In genomic region chr18:74457743-74458465, GRCh38 we compare ENCODE assay signal across 12 cellular contexts. TPM values are rescaled to one million over a fixed set of nuclear protein-coding genes. Genes with fewer than 3 reads are reported as not detected.
A peak's percentile ranks its signal among the peaks of the same experiment; 100 is the strongest.
DNase-seq lines count a peak whose midpoint lies in the region; ATAC-seq and TF ChIP-seq lines count a peak whose summit lies in the region.
"Had no signal": no experiment of that assay in that cellular context is flagged by ENCODE, and none has a peak within 500 bp of the region (broad histone marks: within the 10 kb centered on the region; RNA-seq: fewer than 3 reads in every experiment).

No MANE protein-coding gene starts in this region.

- no peaks in the 10 kb centered on the region; a peak in 2 of 5 replicates for H3K9me3 Mint-ChIP-seq in H9
- no peaks in the 10 kb centered on the region for H3K9me3 Mint-ChIP-seq in activated naive CD8-positive, alpha-beta T cell (ENCODE audit: low read depth)

- H3K14ac ChIP-seq in H9 (ENCODE audit: insufficient read depth, low read length): no peak overlapping the region

- H3K27ac ChIP-seq in H9 (ENCODE audit: insufficient read length, low read depth, low read length): no peak overlapping the region
- H3K27ac ChIP-seq: ascending aorta, KMS-11 had no signal

- no peaks in the 10 kb centered on the region; the same call in 1 of the 2 replicates for H3K4me1 ChIP-seq in H9 (ENCODE audit: insufficient read depth, low read length)

- DNase-seq in H9: no peak
- DNase-seq in hippocampal formation (lab: John Stamatoyannopoulos, UW): peak; percentile 87
- DNase-seq in retina: peak; percentile 82
- no peak for DNase-seq in NCI-H1048 (lab: John Stamatoyannopoulos, UW)
- DNase-seq: activated CD4-positive, alpha-beta T cell treated with anti-CD3 and anti-CD28 coated beads, Interleukin-2, amount 50 U/mL, for 4 hours; DMS79 had no signal

- no peak overlapping the region for H2AK5ac ChIP-seq in H9 (ENCODE audit: insufficient read length, low read length)

- H2BK20ac ChIP-seq in H9 (ENCODE audit: low read depth, low read length, poor library complexity, severe bottlenecking): no peak overlapping the region

- ATAC-seq in HG03521 (IDR thresholded peaks at IDR 0.05; ENCODE audit: unreplicated experiment) (no peak), GM21423 (IDR thresholded peaks at IDR 0.05; ENCODE audit: unreplicated experiment) (no peak)
- ATAC-seq: SK-N-SH treated with all-trans-retinoic acid at 6 μM for 48 hours had no signal

- peaks cover 12 to 24% of the 10 kb centered on the region in 2 experiments for H3K4me1 Mint-ChIP-seq in H9
- H3K4me1 Mint-ChIP-seq in activated naive CD8-positive, alpha-beta T cell (ENCODE audit: low read depth): peaks cover 21% of the 10 kb centered on the region

- H3K9me3 ChIP-seq in H9 (ENCODE audit: control insufficient read depth, low read depth, low read length): no peaks in the 10 kb centered on the region
- H3K9me3 ChIP-seq: ascending aorta had no signal

- H3K9ac ChIP-seq in H9 (ENCODE audit: extremely low read depth, insufficient read length, low read length): no peak overlapping the region
- H3K9ac ChIP-seq: KMS-11 had no signal

- no peaks in the 10 kb centered on the region for H3K79me2 ChIP-seq in H9 (ENCODE audit: insufficient read depth, low read length)

- H3K27me3 Mint-ChIP-seq in H9 (ENCODE audit: low read depth): peaks cover 76% of the 10 kb centered on the region
- peaks cover 17% of the 10 kb centered on the region for H3K27me3 Mint-ChIP-seq in activated naive CD8-positive, alpha-beta T cell

- no peak overlapping the region for H3T11ph ChIP-seq in H9 (ENCODE audit: low read length)

- H3K36me3 Mint-ChIP-seq in H9 (ENCODE audit: insufficient read depth in 1 of 3, low read depth in 3 of 3): no peaks in the 10 kb centered on the region; a peak in 1 of 7 replicates
- no peaks in the 10 kb centered on the region for H3K36me3 Mint-ChIP-seq in activated naive CD8-positive, alpha-beta T cell

- no peak overlapping the region for H2BK120ac ChIP-seq in H9 (ENCODE audit: low read depth, low read length, poor library complexity, severe bottlenecking)

- no peaks in the 10 kb centered on the region for H3K79me1 ChIP-seq in H9 (ENCODE audit: insufficient read depth, low read depth, low read length, poor library complexity, severe bottlenecking)

- no peak overlapping the region for H2BK5ac ChIP-seq in H9 (ENCODE audit: insufficient read length, low read length)

- H4K5ac ChIP-seq in H9 (ENCODE audit: insufficient read length, low read depth, low read length): no peak overlapping the region

- whole genome bisulfite sequencing in H9 (ENCODE audit: extremely low coverage, insufficient read length, low lambda C conversion rate): no CpG with 5 or more reads among the region's 33 CpGs

- H3K4me3 Mint-ChIP-seq in H9: peak overlapping the region; percentile 70 to 95
- peak overlapping the region; percentile 87 for H3K4me3 Mint-ChIP-seq in activated naive CD8-positive, alpha-beta T cell

- H4K91ac ChIP-seq in H9 (ENCODE audit: insufficient read length, low read depth, low read length): no peak overlapping the region

- H3K18ac ChIP-seq in H9 (ENCODE audit: insufficient read length, low read depth, low read length): no peak overlapping the region

- no peak overlapping the region for H2BK12ac ChIP-seq in H9 (ENCODE audit: insufficient read length, low read depth, low read length)

- H2AFZ ChIP-seq in H9 (ENCODE audit: low read length): no peak overlapping the region

- peak overlapping the region; percentile 50 for H3K4me2 ChIP-seq in H9 (ENCODE audit: insufficient read depth, insufficient read length, low read length)
- H3K4me2 ChIP-seq: KMS-11 had no signal

- no peak overlapping the region for H3K27ac Mint-ChIP-seq in H9
- no peak overlapping the region for H3K27ac Mint-ChIP-seq in activated naive CD8-positive, alpha-beta T cell

- peaks cover 6% of the 10 kb centered on the region for H3K23me2 ChIP-seq in H9 (ENCODE audit: insufficient read length, low read depth, low read length, poor library complexity, severe bottlenecking)

- H3K23ac ChIP-seq in H9 (ENCODE audit: insufficient read length, low read depth, low read length): no peak overlapping the region

- H3K4ac ChIP-seq in H9 (ENCODE audit: low read depth, low read length): no peak overlapping the region

- no peak overlapping the region for H4K8ac ChIP-seq in H9 (replicated peaks; ENCODE audit: insufficient read length, low read depth, low read length)

- H2BK15ac ChIP-seq in H9 (ENCODE audit: low read depth, low read length): no peak overlapping the region

- H3K27me3 ChIP-seq in H9 (ENCODE audit: insufficient read depth, low read length): peaks cover 27% of the 10 kb centered on the region; the same call in 1 of the 2 replicates

- no peak for TF ChIP-seq CTCF in H9 (conservative IDR thresholded peaks at IDR 0.05)

- H4K20me1 ChIP-seq in H9 (ENCODE audit: control insufficient read depth, insufficient read depth, insufficient read length): no peaks in the 10 kb centered on the region

- no peak overlapping the region for H3K56ac ChIP-seq in H9 (ENCODE audit: insufficient read length, low read depth, low read length)

RNA-seq across cellular contexts. Expression of gene DIPK1C, which starts 0.8 kb away (rescaled TPM):
- not detected in 2 replicates for total RNA-seq in H9 (2021)
- total RNA-seq: ascending aorta had no signal

RNA-seq across cellular contexts. Expression of gene CNDP2, which starts 38.3 kb away (rescaled TPM):
- 212 and 214 TPM in 2 replicates for total RNA-seq in H9 (2021)

Comparison
In these comparisons a context has a peak if more than half of its experiments do, and no peak if none do; other contexts are left out.
1. DNase-seq: peak in hippocampal formation (2 of 2) and retina (single experiment); none in H9 (single experiment) and NCI-H1048 (single experiment).